Comparison of ENCODE assay signal across 17 cellular contexts in the genomic region with DNA sequence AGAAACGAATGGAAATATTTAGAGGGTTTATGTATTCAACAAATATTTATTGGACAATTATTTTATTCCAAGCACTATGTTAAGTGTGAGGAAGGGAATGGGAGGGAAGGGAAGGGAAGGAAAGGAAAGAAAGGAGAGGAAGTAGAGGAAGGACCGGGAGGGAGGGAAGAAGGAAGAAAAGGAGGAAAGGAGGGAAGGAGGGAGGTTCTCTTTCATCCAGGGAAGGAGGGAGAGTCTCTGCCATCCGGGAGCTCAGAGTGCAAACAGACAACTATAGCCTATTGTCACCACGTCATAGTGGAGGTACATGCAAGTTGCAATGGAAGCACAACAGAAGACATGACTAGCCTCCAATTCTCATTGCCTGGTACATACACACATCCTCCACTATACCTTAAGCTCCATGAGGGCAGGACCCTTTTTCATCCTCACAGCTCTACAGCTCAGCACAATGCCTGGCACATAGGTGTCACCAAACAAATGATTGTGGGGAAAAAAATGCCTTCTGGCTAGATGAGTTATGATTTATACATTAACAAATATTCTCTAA. TPM values are rescaled to one million over a fixed set of nuclear protein-coding genes. Genes with fewer than 3 reads are reported as not detected.
DNase-seq lines count a peak whose midpoint lies in the region; ATAC-seq and TF ChIP-seq lines count a peak whose summit lies in the region.
"Had no signal": no experiment of that assay in that cellular context is flagged by ENCODE, and none has a peak within 500 bp of the region (broad histone marks: within the 10 kb centered on the region; RNA-seq: fewer than 3 reads in every experiment).

No MANE protein-coding gene starts in this region.

- CTCF ChIA-PET in IMR-90 (lab: Yijun Ruan, JAX): interaction anchor here (0.6 kb wide), 1 partner anchor 368 kb away, joined by 3 read pairs; no protein-coding TSS in a partner anchor

- no peak for ATAC-seq in IMR-90 (ENCODE audit: low read depth)
- no peak for ATAC-seq in stimulated activated naive B cell treated with anti-CD40 and anti-IgM and Interleukin-4, amounts not matched to agents 10 μg/mL and 1 μg/mL and 100 μg/mL, for 72 hours (replicated peaks)
- no peak for ATAC-seq in GM18867 (IDR thresholded peaks at IDR 0.05; ENCODE audit: unreplicated experiment)
- ATAC-seq: esophagus mucosa, K562, left lung had no signal

- no peak overlapping the region for H3K4me3 ChIP-seq in IMR-90 (ENCODE audit: insufficient read depth, low read depth, low read length)
- H3K4me3 ChIP-seq: cardiac muscle cell, K562, left lung, uterus had no signal

- no peaks in the 10 kb centered on the region for H3K9me3 ChIP-seq in IMR-90 (ENCODE audit: control insufficient read depth, insufficient read depth, low read length)
- H3K9me3 ChIP-seq: left lung, uterus had no signal

- peaks cover 15% of the 10 kb centered on the region for H3K4me1 ChIP-seq in IMR-90 (ENCODE audit: control insufficient read depth, insufficient read depth, low read length)

- no peak for TF ChIP-seq RAD21 in IMR-90 (IDR thresholded peaks at IDR 0.05; ENCODE audit: low read length)

- peak overlapping the region; percentile 94 for H3K27ac Mint-ChIP-seq in activated naive CD4-positive, alpha-beta T cell treated with anti-CD3 and anti-CD28 coated beads, Interleukin-2, amount 50 U/mL, for 24 hours
- H3K27ac Mint-ChIP-seq in activated naive CD8-positive, alpha-beta T cell treated with anti-CD3 and anti-CD28 coated beads for 36 hours: peak overlapping the region; percentile 93
- H3K27ac Mint-ChIP-seq in stimulated activated naive B cell treated with anti-CD40 and anti-IgM and Interleukin-4, amounts not matched to agents 10 μg/mL and 1 μg/mL and 100 μg/mL, for 72 hours: peak overlapping the region; percentile 9

- no peak overlapping the region for H4K8ac ChIP-seq in IMR-90 (ENCODE audit: low read depth in 2 of 2, low read length in 2 of 2)

- no peak overlapping the region for H4K5ac ChIP-seq in IMR-90 (ENCODE audit: low read depth, low read length)

- no peak overlapping the region for H3K4me2 ChIP-seq in IMR-90 (ENCODE audit: low read depth, low read length)

- no peak for DNase-seq in activated naive CD4-positive, alpha-beta T cell (lab: John Stamatoyannopoulos, UW)
- no peak for DNase-seq in IMR-90
- no peak for DNase-seq in activated naive CD8-positive, alpha-beta T cell treated with anti-CD3 and anti-CD28 coated beads for 36 hours
- no peak for DNase-seq in stimulated activated naive B cell treated with anti-CD40 and anti-IgM and Interleukin-4, amounts not matched to agents 10 μg/mL and 1 μg/mL and 100 μg/mL, for 72 hours
- no peak for DNase-seq in substantia nigra (lab: John Stamatoyannopoulos, UW)
- DNase-seq in pons (ENCODE audit: low spot score): no peak
- DNase-seq: H7, left lung, NCI-H2029 treated with DMSO at 0.1 percent for 48 hours, NCI-H510A treated with DMSO at 0.1 percent for 48 hours, SW 1271, uterus had no signal

- no peak overlapping the region for H3K18ac ChIP-seq in IMR-90 (ENCODE audit: low read depth, low read length)

- H3K4me1 Mint-ChIP-seq in activated naive CD4-positive, alpha-beta T cell treated with anti-CD3 and anti-CD28 coated beads, Interleukin-2, amount 50 U/mL, for 24 hours: peaks cover 96% of the 10 kb centered on the region
- peaks cover 86% of the 10 kb centered on the region for H3K4me1 Mint-ChIP-seq in activated naive CD8-positive, alpha-beta T cell treated with anti-CD3 and anti-CD28 coated beads for 36 hours
- H3K4me1 Mint-ChIP-seq in stimulated activated naive B cell treated with anti-CD40 and anti-IgM and Interleukin-4, amounts not matched to agents 10 μg/mL and 1 μg/mL and 100 μg/mL, for 72 hours: peaks cover 52 to 80% of the 10 kb centered on the region in 2 donors

- no peak overlapping the region for H2AK9ac ChIP-seq in IMR-90 (replicated peaks; ENCODE audit: low read depth, low read length, poor library complexity)

- H2AK5ac ChIP-seq in IMR-90 (ENCODE audit: low read depth, low read length): peak overlapping the region; percentile 1; the same call in 1 of the 2 replicates

- peaks cover 75% of the 10 kb centered on the region for H3K36me3 Mint-ChIP-seq in activated naive CD4-positive, alpha-beta T cell treated with anti-CD3 and anti-CD28 coated beads, Interleukin-2, amount 50 U/mL, for 24 hours
- H3K36me3 Mint-ChIP-seq in activated naive CD8-positive, alpha-beta T cell treated with anti-CD3 and anti-CD28 coated beads for 36 hours: peaks cover 96% of the 10 kb centered on the region
- peaks cover 21 to 26% of the 10 kb centered on the region in 2 donors for H3K36me3 Mint-ChIP-seq in stimulated activated naive B cell treated with anti-CD40 and anti-IgM and Interleukin-4, amounts not matched to agents 10 μg/mL and 1 μg/mL and 100 μg/mL, for 72 hours

- intact Hi-C loops in IMR-90 (cut with micrococcal nuclease): no loop called here

- no peak overlapping the region for H3K56ac ChIP-seq in IMR-90 (ENCODE audit: extremely low read depth, insufficient read depth, low read length)

- no peak overlapping the region for H2BK120ac ChIP-seq in IMR-90 (ENCODE audit: low read depth, low read length)

- peaks cover 3% of the 10 kb centered on the region; the same call in 1 of the 2 replicates for H3K27me3 ChIP-seq in IMR-90 (ENCODE audit: control insufficient read depth, insufficient read depth, low read length)
- H3K27me3 ChIP-seq: left lung, uterus had no signal

- no peak for TF ChIP-seq CTCF in IMR-90 (conservative IDR thresholded peaks at IDR 0.05; ENCODE audit: low read depth, low read length)

- peaks cover 12% of the 10 kb centered on the region for H3K9me1 ChIP-seq in IMR-90 (ENCODE audit: insufficient read depth, low read length)

- dilution Hi-C loops in IMR-90 (cut with HindIII; ENCODE audit: low sequenced_read_pairs, unreplicated experiment): no loop called here

- H2BK15ac ChIP-seq in IMR-90 (ENCODE audit: low read depth, low read length): peak overlapping the region; percentile 38; the same call in 1 of the 3 replicates

- no peak overlapping the region for H3K14ac ChIP-seq in IMR-90 (replicated peaks; ENCODE audit: low read depth, low read length)

- H3K23ac ChIP-seq in IMR-90 (ENCODE audit: low read depth, low read length): no peak overlapping the region

- no peak overlapping the region for H2BK5ac ChIP-seq in IMR-90 (ENCODE audit: low read depth, low read length, poor library complexity, severe bottlenecking)

- H2AFZ ChIP-seq in IMR-90 (replicated peaks; ENCODE audit: low read length, poor library complexity): no peak overlapping the region

- no peak for TF ChIP-seq POLR2A in IMR-90 (IDR thresholded peaks at IDR 0.05; ENCODE audit: low read depth, low read length)

- no peak overlapping the region for H4K91ac ChIP-seq in IMR-90 (ENCODE audit: insufficient read depth, low read depth, low read length)

- in situ Hi-C loops in IMR-90 (cut with MboI; ENCODE audit: low sequenced_read_pairs): loop anchor here (25.0 kb wide), 1 partner anchor 771 kb away; the partner anchor contains the start of genes BCL2L2, PABPN1 and PPP1R3E

- H3K79me1 ChIP-seq in IMR-90 (ENCODE audit: low read depth in 1 of 2, low read length in 2 of 2): no peaks in the 10 kb centered on the region

- H3K9me3 Mint-ChIP-seq in activated naive CD4-positive, alpha-beta T cell treated with anti-CD3 and anti-CD28 coated beads, Interleukin-2, amount 50 U/mL, for 24 hours: no peaks in the 10 kb centered on the region
- H3K9me3 Mint-ChIP-seq in activated naive CD8-positive, alpha-beta T cell treated with anti-CD3 and anti-CD28 coated beads for 36 hours: no peaks in the 10 kb centered on the region
- H3K9me3 Mint-ChIP-seq in stimulated activated naive B cell treated with anti-CD40 and anti-IgM and Interleukin-4, amounts not matched to agents 10 μg/mL and 1 μg/mL and 100 μg/mL, for 72 hours: peaks cover 0 to 4% of the 10 kb centered on the region in 2 donors

- H4K20me1 ChIP-seq in IMR-90 (ENCODE audit: insufficient read depth, low read length): no peaks in the 10 kb centered on the region

- H2BK20ac ChIP-seq in IMR-90 (ENCODE audit: low read depth, low read length): peak overlapping the region; percentile 36; the same call in 1 of the 2 replicates

- H3K4ac ChIP-seq in IMR-90 (ENCODE audit: low read depth, low read length): no peak overlapping the region

- no TSS peak for BruUV-seq in IMR-90 (replicated peaks; lab: Mats Ljungman, UMichigan)

- peak overlapping the region; percentile 88 for H3K4me3 Mint-ChIP-seq in activated naive CD4-positive, alpha-beta T cell treated with anti-CD3 and anti-CD28 coated beads, Interleukin-2, amount 50 U/mL, for 24 hours
- H3K4me3 Mint-ChIP-seq in activated naive CD8-positive, alpha-beta T cell treated with anti-CD3 and anti-CD28 coated beads for 36 hours: peak overlapping the region; percentile 82
- no peak overlapping the region for H3K4me3 Mint-ChIP-seq in stimulated activated naive B cell treated with anti-CD40 and anti-IgM and Interleukin-4, amounts not matched to agents 10 μg/mL and 1 μg/mL and 100 μg/mL, for 72 hours

- no peak overlapping the region for H3K9ac ChIP-seq in IMR-90 (ENCODE audit: low read depth, low read length)

- no peaks in the 10 kb centered on the region for H3K27me3 Mint-ChIP-seq in activated naive CD4-positive, alpha-beta T cell treated with anti-CD3 and anti-CD28 coated beads, Interleukin-2, amount 50 U/mL, for 24 hours
- H3K27me3 Mint-ChIP-seq in activated naive CD8-positive, alpha-beta T cell treated with anti-CD3 and anti-CD28 coated beads for 36 hours: no peaks in the 10 kb centered on the region
- H3K27me3 Mint-ChIP-seq in stimulated activated naive B cell treated with anti-CD40 and anti-IgM and Interleukin-4, amounts not matched to agents 10 μg/mL and 1 μg/mL and 100 μg/mL, for 72 hours: no peaks in the 10 kb centered on the region

- H3K27ac ChIP-seq in IMR-90 (ENCODE audit: insufficient read depth, low read length): no peak overlapping the region
- no peak overlapping the region for H3K27ac ChIP-seq in substantia nigra (ENCODE audit: low read depth, low read length, poor library complexity, severe bottlenecking)
- H3K27ac ChIP-seq: cardiac muscle cell, left lung, uterus had no signal

- POLR2A ChIA-PET in IMR-90 (lab: Charles Lee; ENCODE audit: unreplicated experiment): no interaction called here

- H3K36me3 ChIP-seq in IMR-90 (ENCODE audit: control insufficient read depth, insufficient read depth, low read length): no peaks in the 10 kb centered on the region
- H3K36me3 ChIP-seq: cardiac muscle cell, left lung, uterus had no signal

- 60% methylated on average over 1 of the region's 4 CpGs; no CpG with 5 or more reads in 1 of the 2 experiments for WGBS in IMR-90 (ENCODE audit: extremely low coverage in 2 of 2, insufficient read length in 1 of 2), 2 experiments

RNA-seq across cellular contexts. Expression of gene DAD1, which starts 48.1 kb away (rescaled TPM):
- total RNA-seq in IMR-90 (2012; rRNA removed): 396 and 449 TPM in 2 replicates
- polyA plus RNA-seq in IMR-90 (2012; rRNA removed): 448 and 496 TPM in 2 replicates
- 412 and 479 TPM in 2 replicates for polyA plus RNA-seq in IMR-90 (2012; cell fraction: cytosol; rRNA removed)
- polyA plus RNA-seq in IMR-90 (2012; cell fraction: nucleus; rRNA removed; ENCODE audit: low replicate concordance): 92.7 and 197 TPM in 2 replicates
- 100 to 1,000 TPM; 197 to 208 TPM for total RNA-seq in activated naive CD8-positive, alpha-beta T cell treated with anti-CD3 and anti-CD28 coated beads for 36 hours

RNA-seq across cellular contexts. Expression of gene ABHD4, which starts 57.2 kb away (rescaled TPM):
- total RNA-seq in IMR-90 (2012; rRNA removed): 5.0 and 5.3 TPM in 2 replicates
- 21.8 and 22.0 TPM in 2 replicates for polyA plus RNA-seq in IMR-90 (2012; rRNA removed)
- 13.3 and 23.6 TPM in 2 replicates for polyA plus RNA-seq in IMR-90 (2012; cell fraction: cytosol; rRNA removed)
- 22.2 and 25.4 TPM in 2 replicates for polyA plus RNA-seq in IMR-90 (2012; cell fraction: nucleus; rRNA removed; ENCODE audit: low replicate concordance)
- 1 to 10 TPM; 8.2 to 8.7 TPM for total RNA-seq in activated naive CD8-positive, alpha-beta T cell treated with anti-CD3 and anti-CD28 coated beads for 36 hours

Comparison
In these comparisons a context has a peak if more than half of its experiments do, and no peak if none do; other contexts are left out.
1. H3K27ac Mint-ChIP-seq: peak in every context shown above with its lines; median percentile 94 in activated naive CD4-positive, alpha-beta T cell treated with anti-CD3 and anti-CD28 coated beads, Interleukin-2, amount 50 U/mL, for 24 hours; 93 in activated naive CD8-positive, alpha-beta T cell treated with anti-CD3 and anti-CD28 coated beads for 36 hours; 9 in stimulated activated naive B cell treated with anti-CD40 and anti-IgM and Interleukin-4, amounts not matched to agents 10 μg/mL and 1 μg/mL and 100 μg/mL, for 72 hours.
2. H3K4me3 Mint-ChIP-seq: peak in activated naive CD4-positive, alpha-beta T cell treated with anti-CD3 and anti-CD28 coated beads, Interleukin-2, amount 50 U/mL, for 24 hours (single experiment) and activated naive CD8-positive, alpha-beta T cell treated with anti-CD3 and anti-CD28 coated beads for 36 hours (single experiment); none in stimulated activated naive B cell treated with anti-CD40 and anti-IgM and Interleukin-4, amounts not matched to agents 10 μg/mL and 1 μg/mL and 100 μg/mL, for 72 hours (0 of 2).